Comparison of ENCODE assay signal across 21 cellular contexts in genomic region chr1:155904261-155904660, GRCh38. TPM values are rescaled to one million over a fixed set of nuclear protein-coding genes. Genes with fewer than 3 reads are reported as not detected.
A peak's percentile ranks its signal among the peaks of the same experiment; 100 is the strongest.
DNase-seq lines count a peak whose midpoint lies in the region; ATAC-seq and TF ChIP-seq lines count a peak whose summit lies in the region.
"Had no signal": no experiment of that assay in that cellular context is flagged by ENCODE, and none has a peak within 500 bp of the region (broad histone marks: within the 10 kb centered on the region; RNA-seq: fewer than 3 reads in every experiment).

No MANE protein-coding gene starts in this region.

- H3K4me3 ChIP-seq in trophoblast cell (ENCODE audit: low read depth, low read length) = no peak overlapping the region
- H3K4me3 ChIP-seq: A549; BLaER1 treated with 17β-estradiol and CSF1 and Interleukin-3, amounts not matched to agents 10 nM and 100 nM had no signal

- CTCF ChIA-PET in activated CD8-positive, alpha-beta T cell treated with anti-CD3 and anti-CD28 coated beads for 36 hours (lab: Charles Lee) = interaction anchor here (0.6 to 1.8 kb wide), 5 partner anchors 12 to 113 kb away, joined by 3 to 7 read pairs (median 3); no protein-coding TSS in a partner anchor
- CTCF ChIA-PET in activated CD8-positive, alpha-beta T cell treated with anti-CD3 and anti-CD28 coated beads, Interleukin-2, amount 10 ng/mL, durations not matched to agents 7 days and 5 days (lab: Charles Lee) = interaction anchor here (1.2 to 2.7 kb wide), 3 partner anchors 42 to 163 kb away, joined by 3 to 10 read pairs (median 5); no protein-coding TSS in a partner anchor

- H3K4me1 ChIP-seq in trophoblast cell (ENCODE audit: control insufficient read depth in 1 of 2, insufficient read depth in 2 of 2, low read length in 2 of 2) = no peaks in the 10 kb centered on the region
- H3K4me1 ChIP-seq: Caco-2 had no signal

- H4K91ac ChIP-seq in trophoblast cell (ENCODE audit: low read depth, low read length) = no peak overlapping the region

- intact Hi-C loops in activated CD8-positive, alpha-beta T cell treated with anti-CD3 and anti-CD28 coated beads for 36 hours (cut with micrococcal nuclease) = no loop called here

- no peak overlapping the region for H2BK12ac ChIP-seq in trophoblast cell (ENCODE audit: low read length)

- WGBS in trophoblast cell (ENCODE audit: extremely low coverage, insufficient coverage, insufficient read length) = no CpG with 5 or more reads among the region's 12 CpGs

- H2AFZ ChIP-seq in trophoblast cell (ENCODE audit: insufficient read depth, low read length, poor library complexity) = no peak overlapping the region

- TF ChIP-seq CTCF in activated CD8-positive, alpha-beta T cell treated with anti-CD3 and anti-CD28 coated beads for 36 hours (IDR thresholded peaks at IDR 0.05) = no peak

- H2BK120ac ChIP-seq in trophoblast cell (ENCODE audit: insufficient read depth, low read length, poor library complexity) = no peak overlapping the region

- DNase-seq in activated CD8-positive, alpha-beta T cell treated with anti-CD3 and anti-CD28 coated beads for 36 hours = no peak
- no peak for DNase-seq in activated CD8-positive, alpha-beta T cell treated with anti-CD3 and anti-CD28 coated beads, Interleukin-2, amount 10 ng/mL, durations not matched to agents 7 days and 5 days
- peak; percentile 78 to 90 for DNase-seq in trophoblast cell
- DNase-seq in stimulated activated effector memory CD8-positive, alpha-beta T cell treated with anti-CD3 and anti-CD28 coated beads, Interleukin-12 subunit alpha, Interleukin-12 subunit beta, amount 100 ng/mL, for 72 hours (ENCODE audit: low spot score in 2 of 2) = no peak
- no peak for DNase-seq in activated CD8-positive, alpha-beta memory T cell treated with anti-CD3 and anti-CD28 coated beads, Interleukin-2, amount 50 U/mL, for 4 hours
- no peak for DNase-seq in HuH-7.5 (ENCODE audit: low spot score)
- DNase-seq: AML-193; Caco-2; Calu3; CD4-positive, alpha-beta T cell; CD8-positive, alpha-beta T cell; DMS79 treated with DMSO at 0.1 percent for 48 hours; GF-D8 had no signal

- H3K4ac ChIP-seq in trophoblast cell (ENCODE audit: low read depth, low read length) = no peak overlapping the region

- H3K36me3 ChIP-seq in trophoblast cell (ENCODE audit: control insufficient read depth in 1 of 2, insufficient read depth in 2 of 2, low read length in 2 of 2) = peaks cover 56 to 66% of the 10 kb centered on the region in 2 experiments

- no peaks in the 10 kb centered on the region for H3K9me3 ChIP-seq in trophoblast cell (ENCODE audit: insufficient read depth, low read depth, low read length)
- H3K9me3 ChIP-seq: A549; BLaER1 treated with 17β-estradiol and CSF1 and Interleukin-3, amounts not matched to agents 10 nM and 100 nM; Caco-2 had no signal

- no peak overlapping the region for H3K18ac ChIP-seq in trophoblast cell (ENCODE audit: low read length)

- no peak overlapping the region for H2BK5ac ChIP-seq in trophoblast cell (ENCODE audit: low read depth, low read length, poor library complexity)

- no peak overlapping the region for H3K23ac ChIP-seq in trophoblast cell (ENCODE audit: low read length)

- H3K36me3 Mint-ChIP-seq in activated CD8-positive, alpha-beta T cell treated with anti-CD3 and anti-CD28 coated beads for 36 hours (ENCODE audit: low read depth) = peaks cover 46% of the 10 kb centered on the region
- H3K36me3 Mint-ChIP-seq in activated CD8-positive, alpha-beta T cell treated with anti-CD3 and anti-CD28 coated beads, Interleukin-2, amount 10 ng/mL, durations not matched to agents 7 days and 5 days (ENCODE audit: low read depth) = peaks cover 51% of the 10 kb centered on the region
- H3K36me3 Mint-ChIP-seq in IgD-negative memory B cell = peaks cover 8% of the 10 kb centered on the region
- no peaks in the 10 kb centered on the region for H3K36me3 Mint-ChIP-seq in stimulated activated effector memory CD8-positive, alpha-beta T cell treated with anti-CD3 and anti-CD28 coated beads, Interleukin-12 subunit alpha, Interleukin-12 subunit beta, amount 100 ng/mL, for 72 hours

- H3K4me3 Mint-ChIP-seq in activated CD8-positive, alpha-beta T cell treated with anti-CD3 and anti-CD28 coated beads for 36 hours = no peak overlapping the region
- H3K4me3 Mint-ChIP-seq in activated CD8-positive, alpha-beta T cell treated with anti-CD3 and anti-CD28 coated beads, Interleukin-2, amount 10 ng/mL, durations not matched to agents 7 days and 5 days = no peak overlapping the region
- H3K4me3 Mint-ChIP-seq in IgD-negative memory B cell = no peak overlapping the region
- no peak overlapping the region for H3K4me3 Mint-ChIP-seq in stimulated activated effector memory CD8-positive, alpha-beta T cell treated with anti-CD3 and anti-CD28 coated beads, Interleukin-12 subunit alpha, Interleukin-12 subunit beta, amount 100 ng/mL, for 72 hours
- H3K4me3 Mint-ChIP-seq: B cell; CD4-positive, alpha-beta T cell; CD8-positive, alpha-beta T cell had no signal

- POLR2A ChIA-PET in activated CD8-positive, alpha-beta T cell treated with anti-CD3 and anti-CD28 coated beads for 36 hours (lab: Charles Lee) = interaction anchor here (0.6 to 1.2 kb wide), 2 partner anchors 9 kb away, joined by 3 to 4 read pairs; no protein-coding TSS in a partner anchor
- POLR2A ChIA-PET in activated CD8-positive, alpha-beta T cell treated with anti-CD3 and anti-CD28 coated beads, Interleukin-2, amount 10 ng/mL, durations not matched to agents 7 days and 5 days (lab: Charles Lee) = interaction anchor here (1.1 kb wide), 1 partner anchor 30 kb away, joined by 3 read pairs; the partner anchor contains the start of gene KHDC4

- no peak overlapping the region for H4K8ac ChIP-seq in trophoblast cell (ENCODE audit: low read depth, low read length)

- H3K79me1 ChIP-seq in trophoblast cell (ENCODE audit: low read length) = no peaks in the 10 kb centered on the region

- no peak overlapping the region for H3K14ac ChIP-seq in trophoblast cell (ENCODE audit: low read length)

- ATAC-seq in activated CD8-positive, alpha-beta T cell treated with anti-CD3 and anti-CD28 coated beads for 36 hours = no peak
- no peak for ATAC-seq in activated CD8-positive, alpha-beta T cell treated with anti-CD3 and anti-CD28 coated beads, Interleukin-2, amount 10 ng/mL, durations not matched to agents 7 days and 5 days
- no peak for ATAC-seq in stimulated activated effector memory CD8-positive, alpha-beta T cell treated with anti-CD3 and anti-CD28 coated beads, Interleukin-12 subunit alpha, Interleukin-12 subunit beta, amount 100 ng/mL, for 72 hours
- ATAC-seq: A549; CD8-positive, alpha-beta T cell had no signal

- no peaks in the 10 kb centered on the region for H3K79me2 ChIP-seq in trophoblast cell (ENCODE audit: control insufficient read depth, insufficient read depth, low read length, poor library complexity)

- no peaks in the 10 kb centered on the region for H3K27me3 Mint-ChIP-seq in activated CD8-positive, alpha-beta T cell treated with anti-CD3 and anti-CD28 coated beads for 36 hours
- no peaks in the 10 kb centered on the region for H3K27me3 Mint-ChIP-seq in activated CD8-positive, alpha-beta T cell treated with anti-CD3 and anti-CD28 coated beads, Interleukin-2, amount 10 ng/mL, durations not matched to agents 7 days and 5 days (ENCODE audit: low read depth)
- H3K27me3 Mint-ChIP-seq in IgD-negative memory B cell = no peaks in the 10 kb centered on the region
- H3K27me3 Mint-ChIP-seq: B cell; CD4-positive, alpha-beta T cell had no signal

- H3K9ac ChIP-seq in trophoblast cell (ENCODE audit: low read length) = no peak overlapping the region
- H3K9ac ChIP-seq: BLaER1 treated with 17β-estradiol and CSF1 and Interleukin-3, amounts not matched to agents 10 nM and 100 nM had no signal

- H4K12ac ChIP-seq in trophoblast cell (ENCODE audit: low read depth, low read length) = no peak overlapping the region

- no peak overlapping the region for H3K27ac ChIP-seq in trophoblast cell (ENCODE audit: low read depth, low read length)
- H3K27ac ChIP-seq: 22Rv1; A549; BLaER1 treated with 17β-estradiol and CSF1 and Interleukin-3, amounts not matched to agents 10 nM and 100 nM; C4-2B had no signal

- no peak overlapping the region for H2AK5ac ChIP-seq in trophoblast cell (ENCODE audit: low read length)

- no peak overlapping the region for H3K4me2 ChIP-seq in trophoblast cell (ENCODE audit: low read length)
- H3K4me2 ChIP-seq: A549; BLaER1 treated with 17β-estradiol and CSF1 and Interleukin-3, amounts not matched to agents 10 nM and 100 nM had no signal

- H3K4me1 Mint-ChIP-seq in activated CD8-positive, alpha-beta T cell treated with anti-CD3 and anti-CD28 coated beads for 36 hours (ENCODE audit: low read depth) = peaks cover 4% of the 10 kb centered on the region
- H3K4me1 Mint-ChIP-seq in activated CD8-positive, alpha-beta T cell treated with anti-CD3 and anti-CD28 coated beads, Interleukin-2, amount 10 ng/mL, durations not matched to agents 7 days and 5 days (ENCODE audit: low read depth) = peaks cover 9% of the 10 kb centered on the region
- H3K4me1 Mint-ChIP-seq in IgD-negative memory B cell = peaks cover 0 to 10% (median 2%) of the 10 kb centered on the region in 3 donors
- no peaks in the 10 kb centered on the region for H3K4me1 Mint-ChIP-seq in stimulated activated effector memory CD8-positive, alpha-beta T cell treated with anti-CD3 and anti-CD28 coated beads, Interleukin-12 subunit alpha, Interleukin-12 subunit beta, amount 100 ng/mL, for 72 hours

- no peaks in the 10 kb centered on the region for H3K27me3 ChIP-seq in trophoblast cell (ENCODE audit: insufficient read depth, low read length)
- H3K27me3 ChIP-seq: BLaER1 treated with 17β-estradiol and CSF1 and Interleukin-3, amounts not matched to agents 10 nM and 100 nM had no signal

- H3K27ac Mint-ChIP-seq in activated CD8-positive, alpha-beta T cell treated with anti-CD3 and anti-CD28 coated beads for 36 hours = peak overlapping the region; percentile 61
- no peak overlapping the region for H3K27ac Mint-ChIP-seq in activated CD8-positive, alpha-beta T cell treated with anti-CD3 and anti-CD28 coated beads, Interleukin-2, amount 10 ng/mL, durations not matched to agents 7 days and 5 days
- peak overlapping the region in 2 of 3 donors; percentile 39 to 63 for H3K27ac Mint-ChIP-seq in IgD-negative memory B cell
- peak overlapping the region; percentile 18 for H3K27ac Mint-ChIP-seq in stimulated activated effector memory CD8-positive, alpha-beta T cell treated with anti-CD3 and anti-CD28 coated beads, Interleukin-12 subunit alpha, Interleukin-12 subunit beta, amount 100 ng/mL, for 72 hours
- H3K27ac Mint-ChIP-seq: B cell; CD4-positive, alpha-beta T cell; CD8-positive, alpha-beta T cell had no signal

- H3K9me3 Mint-ChIP-seq in activated CD8-positive, alpha-beta T cell treated with anti-CD3 and anti-CD28 coated beads for 36 hours = no peaks in the 10 kb centered on the region
- no peaks in the 10 kb centered on the region for H3K9me3 Mint-ChIP-seq in activated CD8-positive, alpha-beta T cell treated with anti-CD3 and anti-CD28 coated beads, Interleukin-2, amount 10 ng/mL, durations not matched to agents 7 days and 5 days (ENCODE audit: insufficient read depth)
- no peaks in the 10 kb centered on the region for H3K9me3 Mint-ChIP-seq in IgD-negative memory B cell
- H3K9me3 Mint-ChIP-seq in stimulated activated effector memory CD8-positive, alpha-beta T cell treated with anti-CD3 and anti-CD28 coated beads, Interleukin-12 subunit alpha, Interleukin-12 subunit beta, amount 100 ng/mL, for 72 hours = no peaks in the 10 kb centered on the region
- H3K9me3 Mint-ChIP-seq: CD4-positive, alpha-beta T cell; CD8-positive, alpha-beta T cell had no signal

RNA-seq across cellular contexts. Expression of gene RIT1, which starts 6.9 kb away (rescaled TPM):
- 10 to 100 TPM; 21.6 to 24.1 TPM for total RNA-seq in activated CD8-positive, alpha-beta T cell treated with anti-CD3 and anti-CD28 coated beads for 36 hours
- total RNA-seq in activated CD8-positive, alpha-beta T cell treated with anti-CD3 and anti-CD28 coated beads, Interleukin-2, amount 10 ng/mL, durations not matched to agents 7 days and 5 days = 10 to 100 TPM; 26.0 to 26.4 TPM
- polyA plus RNA-seq in IgD-negative memory B cell = 12.7 TPM
- 47.7 and 49.1 TPM in 2 replicates for polyA plus RNA-seq in trophoblast cell (2013)

RNA-seq across cellular contexts. Expression of gene KHDC4, which starts 30.0 kb away (rescaled TPM):
- 10 to 100 TPM; 68.1 to 71.3 TPM for total RNA-seq in activated CD8-positive, alpha-beta T cell treated with anti-CD3 and anti-CD28 coated beads for 36 hours
- 10 to 100 TPM; 64.5 to 68.9 TPM for total RNA-seq in activated CD8-positive, alpha-beta T cell treated with anti-CD3 and anti-CD28 coated beads, Interleukin-2, amount 10 ng/mL, durations not matched to agents 7 days and 5 days
- polyA plus RNA-seq in IgD-negative memory B cell = 8.0 TPM
- 38.9 and 40.5 TPM in 2 replicates for polyA plus RNA-seq in trophoblast cell (2013)

RNA-seq across cellular contexts. Expression of gene RXFP4, which starts 37.2 kb away (rescaled TPM):
- not detected for total RNA-seq in activated CD8-positive, alpha-beta T cell treated with anti-CD3 and anti-CD28 coated beads for 36 hours
- not detected for total RNA-seq in activated CD8-positive, alpha-beta T cell treated with anti-CD3 and anti-CD28 coated beads, Interleukin-2, amount 10 ng/mL, durations not matched to agents 7 days and 5 days
- polyA plus RNA-seq in IgD-negative memory B cell = 0.78 TPM
- not detected in 2 replicates for polyA plus RNA-seq in trophoblast cell (2013)
- total RNA-seq: A172; B cell; Caco-2; Calu3; CD4-positive, alpha-beta T cell; CD8-positive, alpha-beta T cell had no signal
- polyA plus RNA-seq: BJ had no signal

RNA-seq across cellular contexts. Expression of gene SYT11, which starts 44.9 kb away (rescaled TPM):
- total RNA-seq in activated CD8-positive, alpha-beta T cell treated with anti-CD3 and anti-CD28 coated beads for 36 hours = 1 to 10 TPM; 8.7 to 9.2 TPM
- total RNA-seq in activated CD8-positive, alpha-beta T cell treated with anti-CD3 and anti-CD28 coated beads, Interleukin-2, amount 10 ng/mL, durations not matched to agents 7 days and 5 days = 10 to 100 TPM; 11.9 to 12.2 TPM
- 4.9 TPM for polyA plus RNA-seq in IgD-negative memory B cell
- polyA plus RNA-seq in trophoblast cell (2013) = 0.31 and 0.36 TPM in 2 replicates

RNA-seq across cellular contexts. Expression of gene GON4L, which starts 47.2 kb away (rescaled TPM):
- 10 to 100 TPM; 43.4 to 46.8 TPM for total RNA-seq in activated CD8-positive, alpha-beta T cell treated with anti-CD3 and anti-CD28 coated beads for 36 hours
- total RNA-seq in activated CD8-positive, alpha-beta T cell treated with anti-CD3 and anti-CD28 coated beads, Interleukin-2, amount 10 ng/mL, durations not matched to agents 7 days and 5 days = 10 to 100 TPM; 64.8 to 70.3 TPM
- 37.7 TPM for polyA plus RNA-seq in IgD-negative memory B cell
- polyA plus RNA-seq in trophoblast cell (2013) = 19.0 and 19.1 TPM in 2 replicates

Comparison
In these comparisons a context has a peak if more than half of its experiments do, and no peak if none do; other contexts are left out.
1. DNase-seq: peak in trophoblast cell (2 of 2); none in activated CD8-positive, alpha-beta T cell treated with anti-CD3 and anti-CD28 coated beads for 36 hours (single experiment), activated CD8-positive, alpha-beta T cell treated with anti-CD3 and anti-CD28 coated beads, Interleukin-2, amount 10 ng/mL, durations not matched to agents 7 days and 5 days (single experiment), stimulated activated effector memory CD8-positive, alpha-beta T cell treated with anti-CD3 and anti-CD28 coated beads, Interleukin-12 subunit alpha, Interleukin-12 subunit beta, amount 100 ng/mL, for 72 hours (0 of 2), activated CD8-positive, alpha-beta memory T cell treated with anti-CD3 and anti-CD28 coated beads, Interleukin-2, amount 50 U/mL, for 4 hours (single experiment) and HuH-7.5 (single experiment).